Comparison of ENCODE assay signal across 13 cellular contexts in the genomic region with DNA sequence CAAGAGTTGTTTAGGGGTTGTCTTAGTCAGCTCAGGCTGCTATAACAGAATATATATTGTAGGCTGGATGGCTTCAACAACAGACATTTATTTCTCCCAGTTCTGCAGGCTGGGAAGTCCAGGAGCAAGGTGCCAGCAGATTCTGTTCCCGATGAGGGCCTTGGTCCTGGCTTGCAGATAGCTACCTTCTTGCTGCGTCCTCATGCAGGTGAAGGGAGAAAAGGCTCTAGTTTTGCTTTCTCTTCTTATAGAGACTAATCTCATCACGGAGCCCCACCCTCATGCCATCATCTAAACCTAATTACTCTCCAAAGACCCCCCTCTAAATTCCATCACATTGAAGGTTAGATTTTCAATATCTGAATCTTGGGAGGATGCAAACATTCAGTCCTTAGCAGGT.
A peak's percentile ranks its signal among the peaks of the same experiment; 100 is the strongest.
DNase-seq lines count a peak whose midpoint lies in the region; ATAC-seq, FAIRE-seq and TF ChIP-seq lines count a peak whose summit lies in the region.
"Had no signal": no experiment of that assay in that cellular context is flagged by ENCODE, and none has a peak within 500 bp of the region (broad histone marks: within the 10 kb centered on the region; RNA-seq: fewer than 3 reads in every experiment).

No MANE protein-coding gene starts in this region.

- TF ChIP-seq EP300 in GM12878 (IDR thresholded peaks at IDR 0.05; ENCODE audit: borderline replicate concordance in 1 of 2, control insufficient read depth in 1 of 2, low read depth in 2 of 2, low read length in 2 of 2), result no peak

- H3K4me1 Mint-ChIP-seq in activated CD4-positive, alpha-beta T cell treated with anti-CD3 and anti-CD28 coated beads, Interleukin-2, amount 10 ng/mL, durations not matched to agents 24 days and 14 days, result peaks cover 38% of the 10 kb centered on the region

- H3K27ac ChIP-seq in GM12878 (ENCODE audit: control insufficient read depth, insufficient read depth) (no peak overlapping the region), skin epidermis (peak overlapping the region in 17 of 21 experiments; percentile 16 to 99 (median 97)), RWPE1 (no peak overlapping the region)

- no peak overlapping the region for H2AFZ ChIP-seq in GM12878 (ENCODE audit: control insufficient read depth, low read depth, low read length)

- peak overlapping the region; percentile 99 for H3K4me2 ChIP-seq in GM12878 (ENCODE audit: control insufficient read depth, insufficient read depth)

- intact Hi-C loops in activated CD4-positive, alpha-beta T cell treated with anti-CD3 and anti-CD28 coated beads, Interleukin-2, amount 10 ng/mL, durations not matched to agents 24 days and 14 days (cut with micrococcal nuclease), result loop anchor here (1.0 kb wide), 1 partner anchor 359 kb away; no protein-coding TSS in a partner anchor
- intact Hi-C loops in GM12878 (cut with micrococcal nuclease; ENCODE audit: unreplicated experiment), result loop anchor here (1.0 kb wide), 1 partner anchor 337 kb away; no protein-coding TSS in a partner anchor

- no peaks in the 10 kb centered on the region for H3K9me3 Mint-ChIP-seq in activated CD4-positive, alpha-beta T cell treated with anti-CD3 and anti-CD28 coated beads, Interleukin-2, amount 10 ng/mL, durations not matched to agents 24 days and 14 days

- no peak for FAIRE-seq in GM12878 (lab: Jason Lieb, UNC)

- H3K4me1 ChIP-seq in GM12878 (ENCODE audit: control insufficient read depth, insufficient read depth, low read length), result peaks cover 24% of the 10 kb centered on the region

- no peaks in the 10 kb centered on the region for H3K27me3 ChIP-seq in GM12878 (replicated peaks in 1 of 2; ENCODE audit: control insufficient read depth in 2 of 2, insufficient read depth in 2 of 2, low read length in 1 of 2)

- no peak for TF ChIP-seq POLR2A in GM12878 (IDR thresholded peaks at IDR 0.05; ENCODE audit: low read depth, low read length)

- SMC1A ChIA-PET in GM12878 (lab: Charles Lee; ENCODE audit: uncharacterized antibody, unreplicated experiment), result interaction anchor here (0.8 to 3.8 kb wide), 11 partner anchors 9 to 544 kb away, joined by 3 to 25 read pairs (median 6); no protein-coding TSS in a partner anchor

- RAD21 ChIA-PET in GM12878 (lab: Charles Lee; ENCODE audit: unreplicated experiment), result interaction anchor here (0.6 to 3.0 kb wide), 10 partner anchors 34 to 359 kb away, joined by 3 to 24 read pairs (median 6); no protein-coding TSS in a partner anchor

- peak overlapping the region; percentile 72 for H3K4me3 Mint-ChIP-seq in activated CD4-positive, alpha-beta T cell treated with anti-CD3 and anti-CD28 coated beads, Interleukin-2, amount 10 ng/mL, durations not matched to agents 24 days and 14 days

- no peaks in the 10 kb centered on the region for H4K20me1 ChIP-seq in GM12878 (ENCODE audit: control insufficient read depth, insufficient read depth)

- no peak overlapping the region for H3K9ac ChIP-seq in GM12878 (ENCODE audit: control insufficient read depth, insufficient read depth, low read length)
- H3K9ac ChIP-seq: SK-N-SH had no signal

- CTCF ChIA-PET in GM12878 (lab: Yijun Ruan, JAX) (interaction anchor here (0.6 to 5.5 kb wide), 6 partner anchors 9 to 361 kb away, joined by 3 to 29 read pairs (median 9); no protein-coding TSS in a partner anchor), RWPE1 (lab: Yijun Ruan, JAX) (interaction anchor here (0.6 kb wide), 1 partner anchor 99 kb away, joined by 4 read pairs; no protein-coding TSS in a partner anchor)

- H3K79me2 ChIP-seq in GM12878 (ENCODE audit: control insufficient read depth, insufficient read depth, low read length), result no peaks in the 10 kb centered on the region

- WGBS in GM12878 (ENCODE audit: insufficient coverage, insufficient replicate concordance, low lambda C conversion rate, missing lambda C conversion rate), result 0% methylated on average over 3 of the region's 3 CpGs

- in situ Hi-C loops in G401 (cut with HindIII; ENCODE audit: low sequenced_read_pairs), result no loop called here
- in situ Hi-C loops in GM12878 (cut with MboI), result no loop called here

- POLR2A ChIA-PET in GM12878 (lab: Charles Lee), result interaction anchor here (1.5 kb wide), 1 partner anchor 65 kb away, joined by 3 read pairs; no protein-coding TSS in a partner anchor
- POLR2A ChIA-PET in RWPE1 (lab: Yijun Ruan, JAX; ENCODE audit: low non-redundant PET), result no interaction called here

- H3K36me3 Mint-ChIP-seq in activated CD4-positive, alpha-beta T cell treated with anti-CD3 and anti-CD28 coated beads, Interleukin-2, amount 10 ng/mL, durations not matched to agents 24 days and 14 days (ENCODE audit: low read depth), result no peaks in the 10 kb centered on the region

- no peak for TF ChIP-seq RAD21 in GM12878 (IDR thresholded peaks at IDR 0.05; ENCODE audit: insufficient read depth, low read depth, low read length)

- BruUV-seq in GM12878 (replicated peaks; lab: Mats Ljungman, UMichigan), result no TSS peak

- 0 out of 2 replicates have a peak overlapping the region, but pooled peaks have one; percentile 87 for H3K4me3 ChIP-seq in GM12878
- no peak overlapping the region for H3K4me3 ChIP-seq in skin epidermis

- no peak for TF ChIP-seq CTCF in GM12878 (IDR thresholded peaks at IDR 0.05 in 2 of 3, conservative IDR thresholded peaks at IDR 0.05 in 1 of 3; ENCODE audit: control insufficient read depth in 2 of 3, extremely low read depth in 1 of 3, insufficient read depth in 1 of 3, low read depth in 3 of 3, low read length in 3 of 3)
- TF ChIP-seq CTCF in RWPE1 (conservative IDR thresholded peaks at IDR 0.05; ENCODE audit: low read depth), result no peak

- ATAC-seq in GM12878 (no peak), GM18873 (IDR thresholded peaks at IDR 0.05; ENCODE audit: low FRiP score, unreplicated experiment) (no peak)

- H3K9me3 ChIP-seq in GM12878 (replicated peaks; ENCODE audit: control insufficient read depth, insufficient read depth, low read length), result no peaks in the 10 kb centered on the region; the same call in 1 of the 3 replicates
- H3K9me3 ChIP-seq: SK-N-SH had no signal

- peak overlapping the region; percentile 89 for H3K27ac Mint-ChIP-seq in activated CD4-positive, alpha-beta T cell treated with anti-CD3 and anti-CD28 coated beads, Interleukin-2, amount 10 ng/mL, durations not matched to agents 24 days and 14 days

- DNase-seq in activated CD4-positive, alpha-beta T cell treated with anti-CD3 and anti-CD28 coated beads, Interleukin-2, amount 10 ng/mL, durations not matched to agents 24 days and 14 days, result peak; percentile 67
- DNase-seq in activated CD4-positive, alpha-beta T cell treated with anti-CD3 and anti-CD28 coated beads, Interleukin-2, amount 50 U/mL, for 4 hours, result no peak
- DNase-seq in G401 (ENCODE audit: low spot score) (peak; percentile 68), GM12878 (ENCODE audit: low read depth, low spot score) (no peak), pons (ENCODE audit: low spot score) (no peak), RWPE1 (ENCODE audit: low spot score) (no peak)
- DNase-seq: 8988T; effector CD8-positive, alpha-beta T cell; GOT3; NCI-H2171 treated with DMSO at 0.1 percent for 48 hours had no signal

- H3K27me3 Mint-ChIP-seq in activated CD4-positive, alpha-beta T cell treated with anti-CD3 and anti-CD28 coated beads, Interleukin-2, amount 10 ng/mL, durations not matched to agents 24 days and 14 days, result no peaks in the 10 kb centered on the region

- H3K36me3 ChIP-seq in GM12878 (ENCODE audit: control insufficient read depth in 2 of 2, insufficient read depth in 2 of 2, low read length in 1 of 2), result no peaks in the 10 kb centered on the region

TF ChIP-seq in GM12878, 131 proteins besides CTCF, POLR2A, EP300 and RAD21:
- TF ChIP-seq, protein P1, sequence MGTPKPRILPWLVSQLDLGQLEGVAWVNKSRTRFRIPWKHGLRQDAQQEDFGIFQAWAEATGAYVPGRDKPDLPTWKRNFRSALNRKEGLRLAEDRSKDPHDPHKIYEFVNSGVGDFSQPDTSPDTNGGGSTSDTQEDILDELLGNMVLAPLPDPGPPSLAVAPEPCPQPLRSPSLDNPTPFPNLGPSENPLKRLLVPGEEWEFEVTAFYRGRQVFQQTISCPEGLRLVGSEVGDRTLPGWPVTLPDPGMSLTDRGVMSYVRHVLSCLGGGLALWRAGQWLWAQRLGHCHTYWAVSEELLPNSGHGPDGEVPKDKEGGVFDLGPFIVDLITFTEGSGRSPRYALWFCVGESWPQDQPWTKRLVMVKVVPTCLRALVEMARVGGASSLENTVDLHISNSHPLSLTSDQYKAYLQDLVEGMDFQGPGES (IDR thresholded peaks at IDR 0.05), result no peak

Comparison
In these comparisons a context has a peak if more than half of its experiments do, and no peak if none do; other contexts are left out.
1. DNase-seq: peak in activated CD4-positive, alpha-beta T cell treated with anti-CD3 and anti-CD28 coated beads, Interleukin-2, amount 10 ng/mL, durations not matched to agents 24 days and 14 days (single experiment) and G401 (single experiment); none in activated CD4-positive, alpha-beta T cell treated with anti-CD3 and anti-CD28 coated beads, Interleukin-2, amount 50 U/mL, for 4 hours (0 of 2), GM12878 (single experiment), pons (single experiment) and RWPE1 (single experiment).
2. H3K27ac ChIP-seq: peak in skin epidermis (17 of 21); none in GM12878 (single experiment) and RWPE1 (single experiment).